ENCODE assay signal across 8 cellular contexts in genomic region chr17:15563375-15563857, GRCh38. TPM values are rescaled to one million over a fixed set of nuclear protein-coding genes. Genes with fewer than 3 reads are reported as not detected.
DNase-seq lines count a peak whose midpoint lies in the region; ATAC-seq and TF ChIP-seq lines count a peak whose summit lies in the region.
"Not testable (repeated sequence)": the region's sequence is repeated elsewhere in the genome, so short reads cannot be mapped to it uniquely, and the experiment has no call there.

TVP23C (minus strand) TSS chr17:15563483; CDS start chr17:15563448, 35 bp downstream.

- not testable (repeated sequence) for H3K36me3 Mint-ChIP-seq in activated CD8-positive, alpha-beta T cell treated with anti-CD3 and anti-CD28 coated beads, Interleukin-2, amount 10 ng/mL, durations not matched to agents 7 days and 5 days (ENCODE audit: low read depth)

- not testable (repeated sequence) for H3K9me3 ChIP-seq in ectodermal cell (ENCODE audit: control insufficient read depth, low read length); liver (ENCODE audit: control insufficient read depth in 4 of 4, low read length in 3 of 4)

- not testable (repeated sequence) for H3K4me1 Mint-ChIP-seq in activated CD8-positive, alpha-beta T cell treated with anti-CD3 and anti-CD28 coated beads, Interleukin-2, amount 10 ng/mL, durations not matched to agents 7 days and 5 days (ENCODE audit: low read depth)

- peak within 1 kb of the TSS; percentile 94 for H3K4me3 Mint-ChIP-seq in activated CD8-positive, alpha-beta T cell treated with anti-CD3 and anti-CD28 coated beads, Interleukin-2, amount 10 ng/mL, durations not matched to agents 7 days and 5 days

- ATAC-seq in GM19395 (IDR thresholded peaks at IDR 0.05; ENCODE audit: unreplicated experiment) (peak; percentile 82), HG03442 (IDR thresholded peaks at IDR 0.05; ENCODE audit: unreplicated experiment) (peak; percentile 90)
- peak; percentile 94 for ATAC-seq in activated CD8-positive, alpha-beta T cell treated with anti-CD3 and anti-CD28 coated beads, Interleukin-2, amount 10 ng/mL, durations not matched to agents 7 days and 5 days

- DNase-seq in Ammon's horn (ENCODE audit: low spot score) (peak; percentile 83), NOMO-1 (lab: John Stamatoyannopoulos, UW; ENCODE audit: unreplicated experiment in 2 of 2) (peak; percentile 73 to 77)
- peak; percentile 81 for DNase-seq in activated CD8-positive, alpha-beta T cell treated with anti-CD3 and anti-CD28 coated beads, Interleukin-2, amount 10 ng/mL, durations not matched to agents 7 days and 5 days
- peak; percentile 65 to 68 for DNase-seq in stimulated activated CD4-positive, alpha-beta T cell treated with anti-CD3 and anti-CD28 coated beads, Interleukin-2, amount 100 ng/mL, for 24 hours

- not testable (repeated sequence) for H3K9me3 Mint-ChIP-seq in activated CD8-positive, alpha-beta T cell treated with anti-CD3 and anti-CD28 coated beads, Interleukin-2, amount 10 ng/mL, durations not matched to agents 7 days and 5 days (ENCODE audit: insufficient read depth)

- WGBS in ectodermal cell, 2 experiments = 0% methylated on average over 41 to 46 of the region's 46 CpGs
- WGBS in liver = 1% methylated on average over 45 of the region's 46 CpGs

- H3K36me3 ChIP-seq in ectodermal cell (ENCODE audit: control insufficient read depth, insufficient read depth, low read length); liver (ENCODE audit: control insufficient read depth in 4 of 4, insufficient read depth in 3 of 4, low read depth in 1 of 4, low read length in 3 of 4): not testable (repeated sequence)

- not testable (repeated sequence) for TF ChIP-seq RAD21 in liver (IDR thresholded peaks at IDR 0.05)

- CTCF ChIA-PET in activated CD8-positive, alpha-beta T cell treated with anti-CD3 and anti-CD28 coated beads, Interleukin-2, amount 10 ng/mL, durations not matched to agents 7 days and 5 days (lab: Charles Lee) = not testable (repeated sequence)

- TF ChIP-seq CTCF in liver (IDR thresholded peaks at IDR 0.05; ENCODE audit: low read depth, low read length, missing input control) = not testable (repeated sequence)

- not testable (repeated sequence) for H3K27me3 ChIP-seq in ectodermal cell (ENCODE audit: control insufficient read depth, insufficient read depth, low read length, poor library complexity, severe bottlenecking); liver (ENCODE audit: control insufficient read depth in 4 of 4, insufficient read depth in 4 of 4, low read length in 3 of 4)

- not testable (repeated sequence) for H3K9ac ChIP-seq in liver (ENCODE audit: low read depth in 1 of 2, low read length in 2 of 2)

- peak within 1 kb of the TSS; percentile 95 for H3K27ac Mint-ChIP-seq in activated CD8-positive, alpha-beta T cell treated with anti-CD3 and anti-CD28 coated beads, Interleukin-2, amount 10 ng/mL, durations not matched to agents 7 days and 5 days

- not testable (repeated sequence) for H3K4me1 ChIP-seq in ectodermal cell (ENCODE audit: control insufficient read depth, insufficient read depth, low read length); liver (ENCODE audit: control insufficient read depth in 4 of 4, insufficient read depth in 4 of 4, low read length in 3 of 4)

- POLR2A ChIA-PET in activated CD8-positive, alpha-beta T cell treated with anti-CD3 and anti-CD28 coated beads, Interleukin-2, amount 10 ng/mL, durations not matched to agents 7 days and 5 days (lab: Charles Lee) = not testable (repeated sequence)

- not testable (repeated sequence) for H3K27me3 Mint-ChIP-seq in activated CD8-positive, alpha-beta T cell treated with anti-CD3 and anti-CD28 coated beads, Interleukin-2, amount 10 ng/mL, durations not matched to agents 7 days and 5 days (ENCODE audit: low read depth)

- peak within 1 kb of the TSS; percentile 64 for H3K4me3 ChIP-seq in ectodermal cell (ENCODE audit: insufficient read depth, low read depth, low read length)
- peak within 1 kb of the TSS; percentile 57 to 73 (median 63) for H3K4me3 ChIP-seq in liver (ENCODE audit: low read depth in 1 of 3, low read length in 3 of 3)

- H3K27ac ChIP-seq in ectodermal cell (ENCODE audit: insufficient read depth, low read depth, low read length, poor library complexity, severe bottlenecking) = peak within 1 kb of the TSS; percentile 60
- not testable (repeated sequence) for H3K27ac ChIP-seq in liver (ENCODE audit: low read depth in 1 of 2, low read length in 2 of 2)

TF ChIP-seq in liver, 16 proteins besides CTCF, POLR2A, EP300 and RAD21:
- peak; percentile 62 for TF ChIP-seq YY1 (IDR thresholded peaks at IDR 0.05)

RNA-seq across cellular contexts. Expression of gene TVP23C, which starts in this region (rescaled TPM):
- total RNA-seq in activated CD8-positive, alpha-beta T cell treated with anti-CD3 and anti-CD28 coated beads, Interleukin-2, amount 10 ng/mL, durations not matched to agents 7 days and 5 days = 10 to 100 TPM; 18.6 to 18.9 TPM
- polyA plus RNA-seq in ectodermal cell (2013, experiment 1 of 4) = 15.7 TPM
- polyA plus RNA-seq in ectodermal cell (2013, experiment 2 of 4) = 21.3 TPM
- 11.1 TPM for polyA plus RNA-seq in ectodermal cell (2013, experiment 3 of 4)
- 10.0 TPM for polyA plus RNA-seq in ectodermal cell (2013, experiment 4 of 4)
- 10 to 100 TPM in 1 of 2 donors, 1 to 10 TPM in 1; 8.8 to 20.7 TPM for total RNA-seq in liver
- 1 to 10 TPM in 1 of 2 donors, under 1 TPM in 1; 0.77 to 1.0 TPM for polyA plus RNA-seq in liver
